ENCODE assay signal across 9 cellular contexts in genomic region chr1:88985692-88986091, GRCh38. TPM values are rescaled to one million over a fixed set of nuclear protein-coding genes. Genes with fewer than 3 reads are reported as not detected.
DNase-seq lines count a peak whose midpoint lies in the region; ATAC-seq and TF ChIP-seq lines count a peak whose summit lies in the region.
"Had no signal": no experiment of that assay in that cellular context is flagged by ENCODE, and none has a peak within 500 bp of the region (broad histone marks: within the 10 kb centered on the region; RNA-seq: fewer than 3 reads in every experiment).

No MANE protein-coding gene starts in this region.

- H3K27ac Mint-ChIP-seq in activated T-cell treated with anti-CD3 and anti-CD28 coated beads, Interleukin-2, amount 50 U/mL, for 72 hours, result peak overlapping the region; percentile 96

- H3K9me3 ChIP-seq in adipocyte (ENCODE audit: control insufficient read depth, low read length) (no peaks in the 10 kb centered on the region), right lobe of liver (no peaks in the 10 kb centered on the region), thyroid gland (no peaks in the 10 kb centered on the region)

- TF ChIP-seq POLR2A in right lobe of liver (IDR thresholded peaks at IDR 0.05) (no peak), thyroid gland (IDR thresholded peaks at IDR 0.05) (no peak)

- peak overlapping the region in 1 of 2 donors; percentile 79 for H3K4me3 Mint-ChIP-seq in activated T-cell treated with anti-CD3 and anti-CD28 coated beads, Interleukin-2, amount 50 U/mL, for 72 hours

- peak overlapping the region; percentile 46 for H3K9ac ChIP-seq in adipocyte (ENCODE audit: low read length)

- H3K27ac ChIP-seq in right lobe of liver (peak overlapping the region; percentile 12 to 40 (median 33)), thyroid gland (peak overlapping the region; percentile 72 to 78 (median 72))

- WGBS in right lobe of liver (ENCODE audit: insufficient coverage, low coverage, low lambda C conversion rate, missing lambda C conversion rate), result 96% methylated on average over 3 of the region's 4 CpGs
- WGBS in thyroid gland, 2 donors, result 96 to 97% methylated on average over 4 of the region's 4 CpGs

- H3K4me1 Mint-ChIP-seq in activated T-cell treated with anti-CD3 and anti-CD28 coated beads, Interleukin-2, amount 50 U/mL, for 72 hours (ENCODE audit: low read depth), result peaks cover 92% of the 10 kb centered on the region

- ATAC-seq in activated T-cell treated with anti-CD3 and anti-CD28 coated beads, Interleukin-2, amount 50 U/mL, for 72 hours (replicated peaks in 1 of 2), result peak; percentile 53 to 63
- ATAC-seq in right lobe of liver, result no peak

- H3K36me3 Mint-ChIP-seq in activated T-cell treated with anti-CD3 and anti-CD28 coated beads, Interleukin-2, amount 50 U/mL, for 72 hours (ENCODE audit: insufficient read depth in 2 of 2), result peaks cover 29 to 38% of the 10 kb centered on the region in 2 donors

- intact Hi-C loops in right lobe of liver (cut with DNase I) (no loop called here), thyroid gland (cut with DNase I) (no loop called here)

- H3K27me3 ChIP-seq in adipocyte (replicated peaks; ENCODE audit: control insufficient read depth, insufficient read depth, low read length), result no peaks in the 10 kb centered on the region
- H3K27me3 ChIP-seq in right lobe of liver, result no peaks in the 10 kb centered on the region
- no peaks in the 10 kb centered on the region for H3K27me3 ChIP-seq in thyroid gland

- H3K36me3 ChIP-seq in adipocyte (ENCODE audit: control insufficient read depth, insufficient read depth, low read length, severe bottlenecking) (peaks cover 36% of the 10 kb centered on the region), right lobe of liver (peaks cover 0 to 20% (median 1%) of the 10 kb centered on the region in 4 donors), thyroid gland (no peaks in the 10 kb centered on the region)

- H3K9me3 Mint-ChIP-seq in activated T-cell treated with anti-CD3 and anti-CD28 coated beads, Interleukin-2, amount 50 U/mL, for 72 hours, result no peaks in the 10 kb centered on the region

- no peak for DNase-seq in activated T-cell treated with anti-CD3 and anti-CD28 coated beads, Interleukin-2, amount 50 U/mL, for 72 hours
- no peak for DNase-seq in activated T-cell treated with anti-CD3 and anti-CD28 coated beads for 4 hours
- DNase-seq in adipocyte (ENCODE audit: low read depth), result no peak
- no peak for DNase-seq in right lobe of liver
- DNase-seq in thyroid gland, result no peak
- no peak for DNase-seq in DMS 273 (lab: John Stamatoyannopoulos, UW; ENCODE audit: unreplicated experiment)
- no peak for DNase-seq in NCI-H1105 treated with DMSO at 0.1 percent for 48 hours (lab: John Stamatoyannopoulos, UW)
- no peak for DNase-seq in cortex of kidney (lab: John Stamatoyannopoulos, UW)
- DNase-seq: SIG-M5 had no signal

- H3K4me3 ChIP-seq in adipocyte (ENCODE audit: low read length) (peak overlapping the region; percentile 70), right lobe of liver (no peak overlapping the region), thyroid gland (replicated peaks in 1 of 3) (no peak overlapping the region)

- H3K4me1 ChIP-seq in adipocyte (ENCODE audit: control insufficient read depth, insufficient read depth, low read length) (peaks cover 55% of the 10 kb centered on the region), right lobe of liver (peaks cover 0 to 41% (median 2%) of the 10 kb centered on the region in 4 donors), thyroid gland (peaks cover 17 to 22% of the 10 kb centered on the region in 2 donors)

- no peak for TF ChIP-seq CTCF in right lobe of liver (IDR thresholded peaks at IDR 0.05)
- no peak for TF ChIP-seq CTCF in thyroid gland (IDR thresholded peaks at IDR 0.05)

- no peaks in the 10 kb centered on the region for H3K27me3 Mint-ChIP-seq in activated T-cell treated with anti-CD3 and anti-CD28 coated beads, Interleukin-2, amount 50 U/mL, for 72 hours (ENCODE audit: low read depth)

RNA-seq across cellular contexts. Expression of gene KYAT3, which starts 6.7 kb away (rescaled TPM):
- total RNA-seq in activated T-cell treated with anti-CD3 and anti-CD28 coated beads, Interleukin-2, amount 50 U/mL, for 72 hours, result 10 to 100 TPM; 47.9 to 71.4 TPM
- total RNA-seq in right lobe of liver, result 10 to 100 TPM in 3 of 6 experiments, 1 to 10 TPM in 3; 8.9 to 19.9 (median 9.8) TPM
- total RNA-seq in thyroid gland, result 10 to 100 TPM; 28.1 to 39.2 (median 29.5) TPM

RNA-seq across cellular contexts. Expression of gene RBMXL1, which starts 6.7 kb away (rescaled TPM):
- 10 to 100 TPM; 18.6 to 32.0 TPM for total RNA-seq in activated T-cell treated with anti-CD3 and anti-CD28 coated beads, Interleukin-2, amount 50 U/mL, for 72 hours
- total RNA-seq in right lobe of liver, result 10 to 100 TPM in 2 of 6 experiments, 1 to 10 TPM in 4; 6.9 to 13.8 (median 8.5) TPM
- total RNA-seq in thyroid gland, result 10 to 100 TPM; 13.3 to 22.8 (median 14.4) TPM

RNA-seq across cellular contexts. Expression of gene GBP3, which starts 37.0 kb away (rescaled TPM):
- 1 to 10 TPM; 7.1 to 9.0 TPM for total RNA-seq in activated T-cell treated with anti-CD3 and anti-CD28 coated beads, Interleukin-2, amount 50 U/mL, for 72 hours
- 10 to 100 TPM in 4 of 6 experiments, 1 to 10 TPM in 2; 4.3 to 24.6 (median 11.7) TPM for total RNA-seq in right lobe of liver
- total RNA-seq in thyroid gland, result 10 to 100 TPM; 16.0 to 32.6 (median 21.2) TPM

Comparison
In these comparisons a context has a peak if more than half of its experiments do, and no peak if none do; other contexts are left out.
1. ATAC-seq: peak in activated T-cell treated with anti-CD3 and anti-CD28 coated beads, Interleukin-2, amount 50 U/mL, for 72 hours (2 of 2); none in right lobe of liver (0 of 4).